Comparison of ENCODE assay signal across 10 cellular contexts in the genomic region with DNA sequence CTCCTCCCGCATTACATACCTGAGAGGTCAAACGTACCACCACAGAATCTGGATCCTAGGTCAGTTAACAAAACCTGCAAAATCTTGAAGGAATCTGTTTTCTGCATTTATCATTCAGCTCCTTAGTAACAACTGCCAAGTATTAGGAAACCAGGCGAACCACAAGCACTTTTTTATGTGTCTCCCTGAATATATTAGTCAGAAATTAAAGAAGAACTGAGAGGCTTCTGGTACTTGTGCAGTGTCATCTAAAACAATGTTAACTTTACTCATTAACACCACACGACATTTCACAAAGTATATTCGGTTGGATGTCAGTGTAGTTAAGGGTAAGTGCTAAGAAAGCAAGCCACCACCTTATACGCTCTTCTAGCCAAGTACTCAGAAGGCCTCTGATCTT. TPM values are rescaled to one million over a fixed set of nuclear protein-coding genes. Genes with fewer than 3 reads are reported as not detected.
DNase-seq lines count a peak whose midpoint lies in the region; ATAC-seq and TF ChIP-seq lines count a peak whose summit lies in the region.
"Had no signal": no experiment of that assay in that cellular context is flagged by ENCODE, and none has a peak within 500 bp of the region (broad histone marks: within the 10 kb centered on the region; RNA-seq: fewer than 3 reads in every experiment).

No MANE protein-coding gene starts in this region.

- H3K4me2 ChIP-seq in PC-9 = peak overlapping the region; percentile 95

- TF ChIP-seq CTCF in PC-9 (conservative IDR thresholded peaks at IDR 0.05) = no peak

- no peak overlapping the region for H2AFZ ChIP-seq in PC-9

- H3F3A ChIP-seq in PC-9 (ENCODE audit: insufficient read depth, low read depth) = peaks cover 23% of the 10 kb centered on the region

- BruUV-seq in PC-9 (replicated peaks; lab: Mats Ljungman, UMichigan) = no TSS peak

- intact Hi-C loops in PC-9 (cut with micrococcal nuclease; ENCODE audit: unreplicated experiment) = no loop called here

- POLR2A ChIA-PET in PC-9 (lab: Charles Lee; ENCODE audit: unreplicated experiment) = no interaction called here

- H3K36me3 ChIP-seq in PC-9 (ENCODE audit: low read depth) = peaks cover 26% of the 10 kb centered on the region; the same call in 1 of the 2 replicates
- no peaks in the 10 kb centered on the region for H3K36me3 ChIP-seq in esophagus (ENCODE audit: control insufficient read depth in 2 of 2, insufficient read depth in 2 of 2, low read length in 1 of 2)
- H3K36me3 ChIP-seq: thyroid gland had no signal

- 34 to 44% methylated on average over 6 of the region's 6 CpGs for WGBS in esophagus, 2 donors

- peak; percentile 32 for DNase-seq in EH (ENCODE audit: low read depth)
- no peak for DNase-seq in PC-9
- DNase-seq in renal cortical epithelial cell (ENCODE audit: low read depth) = peak; percentile 52
- no peak for DNase-seq in NCI-H345 treated with DMSO at 0.1 percent for 48 hours (lab: John Stamatoyannopoulos, UW; ENCODE audit: unreplicated experiment)
- DNase-seq in DMS114 treated with DMSO at 0.1 percent for 48 hours (lab: John Stamatoyannopoulos, UW; ENCODE audit: unreplicated experiment) = no peak
- DNase-seq in NCI-H345 (lab: John Stamatoyannopoulos, UW) = no peak
- DNase-seq: occipital lobe had no signal

- CTCF ChIA-PET in PC-9 (lab: Charles Lee) = no interaction called here

- no peak overlapping the region for H3K27ac ChIP-seq in PC-9
- peak overlapping the region; percentile 51 to 96 for H3K27ac ChIP-seq in esophagus (ENCODE audit: low read depth in 2 of 2, low read length in 1 of 2)

- H3K27me3 ChIP-seq in PC-9 (ENCODE audit: insufficient read depth, low read depth) = no peaks in the 10 kb centered on the region
- H3K27me3 ChIP-seq in esophagus (ENCODE audit: control insufficient read depth in 1 of 2, insufficient read depth in 2 of 2, low read length in 2 of 2) = no peaks in the 10 kb centered on the region
- H3K27me3 ChIP-seq: thyroid gland had no signal

- H3K9me3 ChIP-seq in PC-9 (ENCODE audit: insufficient read depth, low read depth) (no peaks in the 10 kb centered on the region), esophagus (ENCODE audit: control insufficient read depth in 2 of 2, insufficient read depth in 1 of 2, low read depth in 1 of 2, low read length in 1 of 2) (no peaks in the 10 kb centered on the region)
- H3K9me3 ChIP-seq: thyroid gland had no signal

- no peaks in the 10 kb centered on the region for H3K9me2 ChIP-seq in PC-9 (ENCODE audit: insufficient read depth)

- H3K4me3 ChIP-seq in PC-9 (peak overlapping the region; percentile 94; the same call in 1 of the 2 replicates), esophagus (ENCODE audit: low read depth in 1 of 2, low read length in 2 of 2) (peak overlapping the region in 1 of 2 donors; percentile 100)
- H3K4me3 ChIP-seq: thyroid gland had no signal

- H4K20me1 ChIP-seq in PC-9 (ENCODE audit: insufficient read depth) = peaks cover 33% of the 10 kb centered on the region

- peaks cover 73% of the 10 kb centered on the region for H3K79me2 ChIP-seq in PC-9 (ENCODE audit: low read depth)

- peaks cover 59% of the 10 kb centered on the region for H3K4me1 ChIP-seq in PC-9 (replicated peaks; ENCODE audit: insufficient read depth)
- H3K4me1 ChIP-seq in esophagus (ENCODE audit: control insufficient read depth in 2 of 2, insufficient read depth in 2 of 2, low read length in 1 of 2) = peaks cover 0 to 8% of the 10 kb centered on the region in 2 donors

- no peak for ATAC-seq in HG03460 (IDR thresholded peaks at IDR 0.05; ENCODE audit: unreplicated experiment)

RNA-seq across cellular contexts. Expression of a gene that starts 2.5 kb away (rescaled TPM):
- 66.2 and 91.9 TPM in 2 replicates for total RNA-seq in PC-9 (2021)
- polyA plus RNA-seq in esophagus = 10 to 100 TPM; 23.2 to 25.9 TPM
- total RNA-seq in renal cortical epithelial cell = 38.6 and 59.8 TPM in 2 replicates

Comparison
In these comparisons a context has a peak if more than half of its experiments do, and no peak if none do; other contexts are left out.
1. DNase-seq: peak in EH (single experiment) and renal cortical epithelial cell (single experiment); none in PC-9 (0 of 2), NCI-H345 treated with DMSO at 0.1 percent for 48 hours (single experiment), DMS114 treated with DMSO at 0.1 percent for 48 hours (single experiment) and NCI-H345 (single experiment).